ENCODE assay signal across 26 cellular contexts in genomic region chr11:533049-533585, GRCh38. TPM values are rescaled to one million over a fixed set of nuclear protein-coding genes. Genes with fewer than 3 reads are reported as not detected.
A peak's percentile ranks its signal among the peaks of the same experiment; 100 is the strongest.
DNase-seq lines count a peak whose midpoint lies in the region; TF ChIP-seq lines count a peak whose summit lies in the region.
"Had no signal": no experiment of that assay in that cellular context is flagged by ENCODE, and none has a peak within 500 bp of the region (broad histone marks: within the 10 kb centered on the region; RNA-seq: fewer than 3 reads in every experiment).

No MANE protein-coding gene starts in this region.

- no peaks in the 10 kb centered on the region for H3K9me2 ChIP-seq in hepatocyte (replicated peaks; ENCODE audit: insufficient read depth)

- TF ChIP-seq CTCF in hepatocyte (IDR thresholded peaks at IDR 0.05; ENCODE audit: poor library complexity) (no peak), type B pancreatic cell (conservative IDR thresholded peaks at IDR 0.05) (no peak)

- peak overlapping the region; percentile 26 for H3K4me3 Mint-ChIP-seq in activated naive CD4-positive, alpha-beta T cell treated with anti-CD3 and anti-CD28 coated beads, Interleukin-2, amount 10 ng/mL, durations not matched to agents 7 days and 5 days
- no peak overlapping the region for H3K4me3 Mint-ChIP-seq in type B pancreatic cell
- H3K4me3 Mint-ChIP-seq: activated CD4-positive, alpha-beta memory T cell treated with anti-CD3 and anti-CD28 coated beads for 36 hours had no signal

- no peak overlapping the region for H3K27ac ChIP-seq in hepatocyte
- H3K27ac ChIP-seq: neutrophil, thoracic aorta had no signal

- H3K79me2 ChIP-seq in hepatocyte: peaks cover 10% of the 10 kb centered on the region

- peaks cover 24% of the 10 kb centered on the region for H3K4me1 ChIP-seq in NT2/D1 (ENCODE audit: insufficient read depth, insufficient read length)
- peaks cover 25% of the 10 kb centered on the region for H3K4me1 ChIP-seq in hepatocyte (ENCODE audit: insufficient read depth)

- H3K4me3 ChIP-seq in NT2/D1 (ENCODE audit: insufficient read length, low read depth) (no peak overlapping the region), hepatocyte (no peak overlapping the region)
- H3K4me3 ChIP-seq: lung, smooth muscle cell, thoracic aorta had no signal

- peaks cover 15% of the 10 kb centered on the region for H4K20me1 ChIP-seq in hepatocyte (ENCODE audit: insufficient read depth, poor library complexity, severe bottlenecking)

- H3K9me3 Mint-ChIP-seq in activated naive CD4-positive, alpha-beta T cell treated with anti-CD3 and anti-CD28 coated beads, Interleukin-2, amount 10 ng/mL, durations not matched to agents 7 days and 5 days: no peaks in the 10 kb centered on the region
- no peaks in the 10 kb centered on the region for H3K9me3 Mint-ChIP-seq in type B pancreatic cell
- H3K9me3 Mint-ChIP-seq: activated CD4-positive, alpha-beta memory T cell treated with anti-CD3 and anti-CD28 coated beads for 36 hours had no signal

- no peak overlapping the region for H2AFZ ChIP-seq in hepatocyte

- peaks cover 21% of the 10 kb centered on the region for H3K27me3 ChIP-seq in NT2/D1 (ENCODE audit: insufficient read depth, insufficient read length)
- H3K27me3 ChIP-seq in hepatocyte: no peaks in the 10 kb centered on the region

- no peak for DNase-seq in activated naive CD4-positive, alpha-beta T cell treated with anti-CD3 and anti-CD28 coated beads, Interleukin-2, amount 10 ng/mL, durations not matched to agents 7 days and 5 days
- no peak for DNase-seq in activated naive CD4-positive, alpha-beta T cell treated with Interleukin-2 at 50 U/mL for 16 hours
- DNase-seq in NT2/D1 (ENCODE audit: low read depth, low spot score): no peak
- DNase-seq in hepatocyte (ENCODE audit: low spot score): peak; percentile 8
- DNase-seq in type B pancreatic cell (ENCODE audit: extremely low spot score, unreplicated experiment): peak; percentile 73
- DNase-seq in D341Med (ENCODE audit: low spot score): no peak
- DNase-seq in NOMO-1 (lab: John Stamatoyannopoulos, UW; ENCODE audit: unreplicated experiment in 2 of 2): no peak
- no peak for DNase-seq in LoVo (ENCODE audit: low spot score)
- DNase-seq: activated CD4-positive, alpha-beta memory T cell treated with anti-CD3 and anti-CD28 coated beads for 36 hours; activated T-cell treated with anti-CD3 and anti-CD28 coated beads for 4 hours; Calu3; central memory CD4-positive, alpha-beta T cell; foreskin fibroblast; GOT3; hippocampal formation; NCI-H1417; NCI-H524 treated with DMSO at 0.1 percent for 48 hours; stimulated activated CD4-positive, alpha-beta T cell treated with anti-CD3 and anti-CD28 coated beads, Interleukin-2, amount 100 ng/mL, for 48 hours; stimulated activated naive CD4-positive, alpha-beta T cell; T1000 had no signal

- CTCF ChIA-PET in activated naive CD4-positive, alpha-beta T cell treated with anti-CD3 and anti-CD28 coated beads, Interleukin-2, amount 10 ng/mL, durations not matched to agents 7 days and 5 days (lab: Charles Lee): interaction anchor here (1.2 kb wide), 1 partner anchor 12 kb away, joined by 4 read pairs; no protein-coding TSS in a partner anchor

- H3K27me3 Mint-ChIP-seq in activated naive CD4-positive, alpha-beta T cell treated with anti-CD3 and anti-CD28 coated beads, Interleukin-2, amount 10 ng/mL, durations not matched to agents 7 days and 5 days: peaks cover 14% of the 10 kb centered on the region
- peaks cover 9% of the 10 kb centered on the region for H3K27me3 Mint-ChIP-seq in type B pancreatic cell
- H3K27me3 Mint-ChIP-seq: activated CD4-positive, alpha-beta memory T cell treated with anti-CD3 and anti-CD28 coated beads for 36 hours; B cell had no signal

- H3K36me3 Mint-ChIP-seq in activated naive CD4-positive, alpha-beta T cell treated with anti-CD3 and anti-CD28 coated beads, Interleukin-2, amount 10 ng/mL, durations not matched to agents 7 days and 5 days: peaks cover 8% of the 10 kb centered on the region
- H3K36me3 Mint-ChIP-seq in type B pancreatic cell: no peaks in the 10 kb centered on the region

- no peak overlapping the region for H3K27ac Mint-ChIP-seq in activated naive CD4-positive, alpha-beta T cell treated with anti-CD3 and anti-CD28 coated beads, Interleukin-2, amount 10 ng/mL, durations not matched to agents 7 days and 5 days
- H3K27ac Mint-ChIP-seq in type B pancreatic cell: no peak overlapping the region
- H3K27ac Mint-ChIP-seq: activated CD4-positive, alpha-beta memory T cell treated with anti-CD3 and anti-CD28 coated beads for 36 hours; B cell had no signal

- H3K9me3 ChIP-seq in NT2/D1 (ENCODE audit: insufficient read depth, low read length) (no peaks in the 10 kb centered on the region), hepatocyte (ENCODE audit: low read depth) (no peaks in the 10 kb centered on the region)
- H3K9me3 ChIP-seq: A549, neutrophil, thoracic aorta had no signal

- H3K4me1 Mint-ChIP-seq in activated naive CD4-positive, alpha-beta T cell treated with anti-CD3 and anti-CD28 coated beads, Interleukin-2, amount 10 ng/mL, durations not matched to agents 7 days and 5 days: peaks cover 19% of the 10 kb centered on the region
- H3K4me1 Mint-ChIP-seq in type B pancreatic cell (ENCODE audit: unreplicated experiment): no peaks in the 10 kb centered on the region

- WGBS in hepatocyte (ENCODE audit: low lambda C conversion rate, missing lambda C conversion rate): over 99% methylated on average over 28 of the region's 31 CpGs

- H3K36me3 ChIP-seq in NT2/D1 (ENCODE audit: insufficient read depth, insufficient read length, low read length) (peaks cover 54% of the 10 kb centered on the region), hepatocyte (replicated peaks; ENCODE audit: insufficient read depth, low read depth) (no peaks in the 10 kb centered on the region)

- no peak overlapping the region for H3K4me2 ChIP-seq in hepatocyte

- peak overlapping the region; percentile 94 for H3K9ac ChIP-seq in NT2/D1 (ENCODE audit: insufficient read length, low read depth)

RNA-seq across cellular contexts. Expression of gene HRAS, which starts 2.3 kb away (rescaled TPM):
- total RNA-seq in hepatocyte: 19.3 and 28.4 TPM in 2 replicates
- 57.9 and 84.0 TPM in 2 replicates for polyA plus RNA-seq in hepatocyte
- 54.6 and 63.1 TPM in 2 replicates for total RNA-seq in type B pancreatic cell (ENCODE audit: low replicate concordance)

RNA-seq across cellular contexts. Expression of gene LRRC56, which starts 4.2 kb away (rescaled TPM):
- 0.64 and 1.6 TPM in 2 replicates for total RNA-seq in hepatocyte
- polyA plus RNA-seq in hepatocyte: 0.40 and 1.2 TPM in 2 replicates
- total RNA-seq in type B pancreatic cell (ENCODE audit: low replicate concordance): 1.7 and 1.8 TPM in 2 replicates

RNA-seq across cellular contexts. Expression of gene RNH1, which starts 26.1 kb away (rescaled TPM):
- 87.5 and 105 TPM in 2 replicates for total RNA-seq in hepatocyte
- 199 and 200 TPM in 2 replicates for polyA plus RNA-seq in hepatocyte
- 84.5 and 128 TPM in 2 replicates for total RNA-seq in type B pancreatic cell (ENCODE audit: low replicate concordance)

RNA-seq across cellular contexts. Expression of gene LMNTD2, which starts 27.4 kb away (rescaled TPM):
- total RNA-seq in hepatocyte: 3.4 and 7.3 TPM in 2 replicates
- polyA plus RNA-seq in hepatocyte: 15.9 and 19.1 TPM in 2 replicates
- total RNA-seq in type B pancreatic cell (ENCODE audit: low replicate concordance): 6.7 and 7.2 TPM in 2 replicates
- total RNA-seq: smooth muscle cell had no signal

RNA-seq across cellular contexts. Expression of gene RASSF7, which starts 27.7 kb away (rescaled TPM):
- total RNA-seq in hepatocyte (47.6 and 75.8 TPM in 2 replicates), type B pancreatic cell (ENCODE audit: low replicate concordance) (35.7 and 75.8 TPM in 2 replicates)
- 104 and 130 TPM in 2 replicates for polyA plus RNA-seq in hepatocyte

Comparison
In these comparisons a context has a peak if more than half of its experiments do, and no peak if none do; other contexts are left out.
1. DNase-seq: peak in hepatocyte (single experiment) and type B pancreatic cell (single experiment); none in activated naive CD4-positive, alpha-beta T cell treated with anti-CD3 and anti-CD28 coated beads, Interleukin-2, amount 10 ng/mL, durations not matched to agents 7 days and 5 days (single experiment), activated naive CD4-positive, alpha-beta T cell treated with Interleukin-2 at 50 U/mL for 16 hours (single experiment), NT2/D1 (single experiment), D341Med (single experiment), NOMO-1 (0 of 2) and LoVo (single experiment).